1 cellular context compared by ENCODE assay signal in genomic region chr6:29926795-29927427, GRCh38.
TF ChIP-seq lines count a peak whose summit lies in the region.

No MANE protein-coding gene starts in this region.

TF ChIP-seq in HepG2, 621 proteins besides CTCF, POLR2A, EP300 and RAD21 (continued from another document and continues in another):
- TF ChIP-seq SUZ12 (IDR thresholded peaks at IDR 0.05; ENCODE audit: low read depth, low read length) (no peak), MEIS2 (CRISPR knock-in tag; IDR thresholded peaks at IDR 0.05) (peak; percentile 29; the same call in 1 of the 2 replicates), MAFG (CRISPR knock-in tag; IDR thresholded peaks at IDR 0.05) (no peak), SNAPC2 (CRISPR knock-in tag; IDR thresholded peaks at IDR 0.05) (no peak), HMGA1 (CRISPR knock-in tag; conservative IDR thresholded peaks at IDR 0.05) (no peak), ZNF230 (CRISPR knock-in tag; IDR thresholded peaks at IDR 0.05) (no peak), MIER2 (CRISPR knock-in tag; IDR thresholded peaks at IDR 0.05) (no peak), ZFP82 (CRISPR knock-in tag; IDR thresholded peaks at IDR 0.05; ENCODE audit: borderline replicate concordance) (no peak), ZNF121 (CRISPR knock-in tag; IDR thresholded peaks at IDR 0.05) (no peak), ZNF18 (CRISPR knock-in tag; IDR thresholded peaks at IDR 0.05; ENCODE audit: insufficient replicate concordance) (no peak), ZFP37 (CRISPR knock-in tag; IDR thresholded peaks at IDR 0.05; ENCODE audit: borderline replicate concordance) (no peak), ZNF138 (CRISPR knock-in tag; IDR thresholded peaks at IDR 0.05; ENCODE audit: low read depth) (no peak), ZNF879 (CRISPR knock-in tag; IDR thresholded peaks at IDR 0.05) (no peak), POLR2G (IDR thresholded peaks at IDR 0.05; ENCODE audit: low read depth, low read length) (peak; percentile 74), BATF2 (CRISPR knock-in tag; IDR thresholded peaks at IDR 0.05) (no peak), DNMT3B (CRISPR knock-in tag; conservative IDR thresholded peaks at IDR 0.05) (no peak), ZNF775 (CRISPR knock-in tag; IDR thresholded peaks at IDR 0.05; ENCODE audit: borderline replicate concordance) (no peak), ESRRA (CRISPR knock-in tag; IDR thresholded peaks at IDR 0.05; ENCODE audit: low read depth) (no peak; the same call in 1 of the 2 replicates), ZNF318 (CRISPR knock-in tag; IDR thresholded peaks at IDR 0.05) (no peak), BHLHE40 (IDR thresholded peaks at IDR 0.05; ENCODE audit: low read length) (peak; percentile 32; the same call in 1 of the 2 replicates), ZNF678 (CRISPR knock-in tag; IDR thresholded peaks at IDR 0.05) (no peak), ZNF224 (CRISPR knock-in tag; IDR thresholded peaks at IDR 0.05) (no peak), RXRA (CRISPR knock-in tag; IDR thresholded peaks at IDR 0.05) (0 out of 2 replicates have a peak, but pooled peaks have one; percentile 13), ZNF562 (CRISPR knock-in tag; IDR thresholded peaks at IDR 0.05; ENCODE audit: borderline replicate concordance) (no peak), NONO (IDR thresholded peaks at IDR 0.05) (no peak), NONO (CRISPR knock-in tag; conservative IDR thresholded peaks at IDR 0.05) (peak; percentile 43; the same call in 1 of the 2 replicates), ATF4 (CRISPR knock-in tag; IDR thresholded peaks at IDR 0.05) (peak in 1 of 2 experiments; percentile 52; a peak in 1 of 4 replicates), ZBTB7A (CRISPR knock-in tag; IDR thresholded peaks at IDR 0.05) (peak; percentile 64; the same call in 1 of the 2 replicates), MYPOP (CRISPR knock-in tag; IDR thresholded peaks at IDR 0.05) (no peak), KDM3A (CRISPR knock-in tag; IDR thresholded peaks at IDR 0.05; ENCODE audit: low read depth) (no peak), ZNF333 (CRISPR knock-in tag; IDR thresholded peaks at IDR 0.05; ENCODE audit: borderline replicate concordance) (no peak)
- TF ChIP-seq, protein P1, sequence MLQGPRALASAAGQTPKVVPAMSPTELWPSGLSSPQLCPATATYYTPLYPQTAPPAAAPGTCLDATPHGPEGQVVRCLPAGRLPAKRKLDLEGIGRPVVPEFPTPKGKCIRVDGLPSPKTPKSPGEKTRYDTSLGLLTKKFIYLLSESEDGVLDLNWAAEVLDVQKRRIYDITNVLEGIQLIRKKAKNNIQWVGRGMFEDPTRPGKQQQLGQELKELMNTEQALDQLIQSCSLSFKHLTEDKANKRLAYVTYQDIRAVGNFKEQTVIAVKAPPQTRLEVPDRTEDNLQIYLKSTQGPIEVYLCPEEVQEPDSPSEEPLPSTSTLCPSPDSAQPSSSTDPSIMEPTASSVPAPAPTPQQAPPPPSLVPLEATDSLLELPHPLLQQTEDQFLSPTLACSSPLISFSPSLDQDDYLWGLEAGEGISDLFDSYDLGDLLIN (CRISPR knock-in tag; IDR thresholded peaks at IDR 0.05; ENCODE audit: borderline replicate concordance): no peak
- TF ChIP-seq, protein P2, sequence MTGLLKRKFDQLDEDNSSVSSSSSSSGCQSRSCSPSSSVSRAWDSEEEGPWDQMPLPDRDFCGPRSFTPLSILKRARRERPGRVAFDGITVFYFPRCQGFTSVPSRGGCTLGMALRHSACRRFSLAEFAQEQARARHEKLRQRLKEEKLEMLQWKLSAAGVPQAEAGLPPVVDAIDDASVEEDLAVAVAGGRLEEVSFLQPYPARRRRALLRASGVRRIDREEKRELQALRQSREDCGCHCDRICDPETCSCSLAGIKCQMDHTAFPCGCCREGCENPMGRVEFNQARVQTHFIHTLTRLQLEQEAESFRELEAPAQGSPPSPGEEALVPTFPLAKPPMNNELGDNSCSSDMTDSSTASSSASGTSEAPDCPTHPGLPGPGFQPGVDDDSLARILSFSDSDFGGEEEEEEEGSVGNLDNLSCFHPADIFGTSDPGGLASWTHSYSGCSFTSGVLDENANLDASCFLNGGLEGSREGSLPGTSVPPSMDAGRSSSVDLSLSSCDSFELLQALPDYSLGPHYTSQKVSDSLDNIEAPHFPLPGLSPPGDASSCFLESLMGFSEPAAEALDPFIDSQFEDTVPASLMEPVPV (CRISPR knock-in tag; IDR thresholded peaks at IDR 0.05): peak; percentile 46; the same call in 1 of the 2 replicates
- TF ChIP-seq, protein P3, sequence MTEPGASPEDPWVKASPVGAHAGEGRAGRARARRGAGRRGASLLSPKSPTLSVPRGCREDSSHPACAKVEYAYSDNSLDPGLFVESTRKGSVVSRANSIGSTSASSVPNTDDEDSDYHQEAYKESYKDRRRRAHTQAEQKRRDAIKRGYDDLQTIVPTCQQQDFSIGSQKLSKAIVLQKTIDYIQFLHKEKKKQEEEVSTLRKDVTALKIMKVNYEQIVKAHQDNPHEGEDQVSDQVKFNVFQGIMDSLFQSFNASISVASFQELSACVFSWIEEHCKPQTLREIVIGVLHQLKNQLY (CRISPR knock-in tag; IDR thresholded peaks at IDR 0.05): no peak
- TF ChIP-seq, protein P4, sequence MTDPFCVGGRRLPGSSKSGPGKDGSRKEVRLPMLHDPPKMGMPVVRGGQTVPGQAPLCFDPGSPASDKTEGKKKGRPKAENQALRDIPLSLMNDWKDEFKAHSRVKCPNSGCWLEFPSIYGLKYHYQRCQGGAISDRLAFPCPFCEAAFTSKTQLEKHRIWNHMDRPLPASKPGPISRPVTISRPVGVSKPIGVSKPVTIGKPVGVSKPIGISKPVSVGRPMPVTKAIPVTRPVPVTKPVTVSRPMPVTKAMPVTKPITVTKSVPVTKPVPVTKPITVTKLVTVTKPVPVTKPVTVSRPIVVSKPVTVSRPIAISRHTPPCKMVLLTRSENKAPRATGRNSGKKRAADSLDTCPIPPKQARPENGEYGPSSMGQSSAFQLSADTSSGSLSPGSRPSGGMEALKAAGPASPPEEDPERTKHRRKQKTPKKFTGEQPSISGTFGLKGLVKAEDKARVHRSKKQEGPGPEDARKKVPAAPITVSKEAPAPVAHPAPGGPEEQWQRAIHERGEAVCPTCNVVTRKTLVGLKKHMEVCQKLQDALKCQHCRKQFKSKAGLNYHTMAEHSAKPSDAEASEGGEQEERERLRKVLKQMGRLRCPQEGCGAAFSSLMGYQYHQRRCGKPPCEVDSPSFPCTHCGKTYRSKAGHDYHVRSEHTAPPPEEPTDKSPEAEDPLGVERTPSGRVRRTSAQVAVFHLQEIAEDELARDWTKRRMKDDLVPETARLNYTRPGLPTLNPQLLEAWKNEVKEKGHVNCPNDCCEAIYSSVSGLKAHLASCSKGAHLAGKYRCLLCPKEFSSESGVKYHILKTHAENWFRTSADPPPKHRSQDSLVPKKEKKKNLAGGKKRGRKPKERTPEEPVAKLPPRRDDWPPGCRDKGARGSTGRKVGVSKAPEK (CRISPR knock-in tag; IDR thresholded peaks at IDR 0.05; ENCODE audit: borderline replicate concordance): no peak
- TF ChIP-seq, protein P5, sequence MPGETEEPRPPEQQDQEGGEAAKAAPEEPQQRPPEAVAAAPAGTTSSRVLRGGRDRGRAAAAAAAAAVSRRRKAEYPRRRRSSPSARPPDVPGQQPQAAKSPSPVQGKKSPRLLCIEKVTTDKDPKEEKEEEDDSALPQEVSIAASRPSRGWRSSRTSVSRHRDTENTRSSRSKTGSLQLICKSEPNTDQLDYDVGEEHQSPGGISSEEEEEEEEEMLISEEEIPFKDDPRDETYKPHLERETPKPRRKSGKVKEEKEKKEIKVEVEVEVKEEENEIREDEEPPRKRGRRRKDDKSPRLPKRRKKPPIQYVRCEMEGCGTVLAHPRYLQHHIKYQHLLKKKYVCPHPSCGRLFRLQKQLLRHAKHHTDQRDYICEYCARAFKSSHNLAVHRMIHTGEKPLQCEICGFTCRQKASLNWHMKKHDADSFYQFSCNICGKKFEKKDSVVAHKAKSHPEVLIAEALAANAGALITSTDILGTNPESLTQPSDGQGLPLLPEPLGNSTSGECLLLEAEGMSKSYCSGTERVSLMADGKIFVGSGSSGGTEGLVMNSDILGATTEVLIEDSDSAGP (CRISPR knock-in tag; IDR thresholded peaks at IDR 0.05; ENCODE audit: borderline replicate concordance): 0 out of 2 replicates have a peak, but pooled peaks have one; percentile 19
- TF ChIP-seq, protein P6, sequence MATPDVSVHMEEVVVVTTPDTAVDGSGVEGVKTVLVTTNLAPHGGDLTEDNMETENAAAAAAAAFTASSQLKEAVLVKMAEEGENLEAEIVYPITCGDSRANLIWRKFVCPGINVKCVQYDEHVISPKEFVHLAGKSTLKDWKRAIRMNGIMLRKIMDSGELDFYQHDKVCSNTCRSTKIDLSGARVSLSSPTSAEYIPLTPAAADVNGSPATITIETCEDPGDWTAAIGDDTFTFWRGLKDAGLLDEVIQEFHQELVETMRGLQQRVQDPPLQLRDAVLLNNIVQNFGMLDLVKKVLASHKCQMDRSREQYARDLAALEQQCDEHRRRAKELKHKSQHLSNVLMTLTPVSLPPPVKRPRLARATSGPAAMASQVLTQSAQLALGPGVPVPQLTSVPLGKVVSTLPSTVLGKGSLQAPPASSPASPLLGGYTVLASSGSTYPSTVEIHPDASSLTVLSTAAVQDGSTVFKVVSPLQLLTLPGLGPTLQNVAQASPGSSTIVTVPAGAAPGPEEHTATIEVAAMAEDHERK (CRISPR knock-in tag; IDR thresholded peaks at IDR 0.05; ENCODE audit: low read depth): no peak
